In the genomic region with DNA sequence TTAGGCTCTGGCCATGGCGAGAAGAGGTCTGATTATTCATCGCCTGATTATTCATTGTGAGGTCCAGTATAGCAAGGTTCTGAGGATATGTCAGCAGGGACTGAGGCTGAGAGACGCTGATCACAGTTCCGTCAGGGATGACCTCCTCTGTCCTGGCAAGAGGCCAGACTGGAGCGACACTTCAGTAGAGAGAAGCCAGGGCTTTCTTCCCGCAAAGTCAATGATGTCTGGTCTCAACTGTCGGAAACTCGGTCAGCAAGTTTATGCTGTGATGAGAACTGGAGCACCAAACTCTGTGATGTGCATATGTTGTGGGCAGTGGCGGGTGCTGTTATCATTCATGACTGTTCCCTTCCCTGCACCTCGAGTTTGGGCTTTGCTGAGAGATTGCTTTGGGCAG, we compare ENCODE assay signal across 1 cellular context.
TF ChIP-seq lines count a peak whose summit lies in the region.

No MANE protein-coding gene starts in this region.

TF ChIP-seq in K562, 482 proteins besides CTCF, POLR2A, EP300 and RAD21:
- TF ChIP-seq, protein P1, sequence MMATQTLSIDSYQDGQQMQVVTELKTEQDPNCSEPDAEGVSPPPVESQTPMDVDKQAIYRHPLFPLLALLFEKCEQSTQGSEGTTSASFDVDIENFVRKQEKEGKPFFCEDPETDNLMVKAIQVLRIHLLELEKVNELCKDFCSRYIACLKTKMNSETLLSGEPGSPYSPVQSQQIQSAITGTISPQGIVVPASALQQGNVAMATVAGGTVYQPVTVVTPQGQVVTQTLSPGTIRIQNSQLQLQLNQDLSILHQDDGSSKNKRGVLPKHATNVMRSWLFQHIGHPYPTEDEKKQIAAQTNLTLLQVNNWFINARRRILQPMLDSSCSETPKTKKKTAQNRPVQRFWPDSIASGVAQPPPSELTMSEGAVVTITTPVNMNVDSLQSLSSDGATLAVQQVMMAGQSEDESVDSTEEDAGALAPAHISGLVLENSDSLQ (IDR thresholded peaks at IDR 0.05) = 0 out of 2 replicates have a peak, but pooled peaks have one; percentile 11
- peak; percentile 84 for TF ChIP-seq NFIC (IDR thresholded peaks at IDR 0.05)
- no peak for TF ChIP-seq ZKSCAN8 (CRISPR knock-in tag; IDR thresholded peaks at IDR 0.05)
- no peak for TF ChIP-seq JUNB (CRISPR knock-in tag; conservative IDR thresholded peaks at IDR 0.05)
- TF ChIP-seq ZNF668 (CRISPR knock-in tag; IDR thresholded peaks at IDR 0.05) = no peak
- no peak for TF ChIP-seq ZNF134 (CRISPR knock-in tag; conservative IDR thresholded peaks at IDR 0.05)
- no peak for TF ChIP-seq ZNF184 (CRISPR knock-in tag; IDR thresholded peaks at IDR 0.05)
- no peak for TF ChIP-seq ZNF143 (CRISPR knock-in tag; IDR thresholded peaks at IDR 0.05)
- no peak for TF ChIP-seq ZFP1 (CRISPR knock-in tag; IDR thresholded peaks at IDR 0.05)
- no peak for TF ChIP-seq ZEB2 (IDR thresholded peaks at IDR 0.05)
- no peak for TF ChIP-seq PHB (CRISPR knock-in tag; IDR thresholded peaks at IDR 0.05)
- TF ChIP-seq PHF21A (IDR thresholded peaks at IDR 0.05; ENCODE audit: borderline replicate concordance, low read depth) = no peak
